In the genomic region with DNA sequence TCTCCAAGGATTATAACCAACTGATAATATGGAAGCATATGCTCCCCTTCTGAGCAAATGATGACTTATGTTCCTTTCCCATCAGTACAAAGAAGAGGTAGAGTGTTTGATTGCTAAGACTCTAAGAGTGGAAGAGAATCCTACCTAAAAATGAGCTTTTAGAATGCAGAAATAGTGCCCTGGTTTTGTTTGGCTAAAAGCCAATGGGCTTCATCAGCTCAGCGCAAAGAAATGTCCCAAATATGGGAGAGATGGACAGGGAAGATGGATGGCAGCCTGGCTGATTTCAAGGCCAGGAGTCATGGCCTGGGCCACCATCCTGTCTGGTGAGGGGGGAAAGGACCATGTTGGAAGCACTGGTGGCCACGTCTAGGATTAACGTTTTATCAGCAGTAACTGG, we compare ENCODE assay signal across 18 cellular contexts.
DNase-seq lines count a peak whose midpoint lies in the region; ATAC-seq and TF ChIP-seq lines count a peak whose summit lies in the region.
"Had no signal": no experiment of that assay in that cellular context is flagged by ENCODE, and none has a peak within 500 bp of the region (broad histone marks: within the 10 kb centered on the region; RNA-seq: fewer than 3 reads in every experiment).

No MANE protein-coding gene starts in this region.

- H3K9me3 ChIP-seq in thoracic aorta, result no peaks in the 10 kb centered on the region
- H3K9me3 ChIP-seq: Caco-2 had no signal

- peaks cover 0 to 12% of the 10 kb centered on the region in 2 donors for H3K4me1 ChIP-seq in thoracic aorta (ENCODE audit: control insufficient read depth in 1 of 2, low read depth in 2 of 2)
- H3K4me1 ChIP-seq: A549; BLaER1 treated with 17β-estradiol and CSF1 and Interleukin-3, amounts not matched to agents 10 nM and 100 nM; Caco-2 had no signal

- H3K36me3 ChIP-seq in thoracic aorta, result no peaks in the 10 kb centered on the region
- H3K36me3 ChIP-seq: BLaER1 treated with 17β-estradiol and CSF1 and Interleukin-3, amounts not matched to agents 10 nM and 100 nM had no signal

- TF ChIP-seq CTCF in thoracic aorta (IDR thresholded peaks at IDR 0.05), result no peak

- no peak overlapping the region for H3K27ac ChIP-seq in thoracic aorta
- H3K27ac ChIP-seq: 22Rv1; A549; BLaER1 treated with 17β-estradiol and CSF1 and Interleukin-3, amounts not matched to agents 10 nM and 100 nM; C4-2B had no signal

- DNase-seq in G401 (ENCODE audit: low spot score), result peak; percentile 62
- DNase-seq in cerebellum (ENCODE audit: low spot score), result peak; percentile 52
- no peak for DNase-seq in thoracic aorta (ENCODE audit: low spot score)
- no peak for DNase-seq in NCI-H1930 (lab: John Stamatoyannopoulos, UW)
- DNase-seq in NCI-H187 (lab: John Stamatoyannopoulos, UW), result no peak
- DNase-seq: AML-193; Caco-2; Calu3; CD4-positive, alpha-beta T cell; CD8-positive, alpha-beta T cell; DMS79 treated with DMSO at 0.1 percent for 48 hours; GDM1 had no signal

- H3K4me3 ChIP-seq in thoracic aorta, result no peak overlapping the region
- H3K4me3 ChIP-seq: A549; BLaER1 treated with 17β-estradiol and CSF1 and Interleukin-3, amounts not matched to agents 10 nM and 100 nM; GM12878 had no signal

- no peaks in the 10 kb centered on the region for H3K27me3 ChIP-seq in thoracic aorta (replicated peaks; ENCODE audit: insufficient read depth)
- H3K27me3 ChIP-seq: BLaER1 treated with 17β-estradiol and CSF1 and Interleukin-3, amounts not matched to agents 10 nM and 100 nM had no signal

- in situ Hi-C loops in G401 (cut with HindIII; ENCODE audit: low sequenced_read_pairs), result no loop called here

- ATAC-seq in thoracic aorta (ENCODE audit: insufficient number of reproducible peaks, low FRiP score, low read depth) (peak; percentile 16), GM18502 (IDR thresholded peaks at IDR 0.05; ENCODE audit: poor library complexity, unreplicated experiment) (no peak)
- ATAC-seq: A549; CD8-positive, alpha-beta T cell; GM12878 had no signal

Comparison
In these comparisons a context has a peak if more than half of its experiments do, and no peak if none do; other contexts are left out.
1. DNase-seq: peak in G401 (single experiment) and cerebellum (single experiment); none in thoracic aorta (single experiment), NCI-H1930 (0 of 2) and NCI-H187 (0 of 2).